18 cellular contexts compared by ENCODE assay signal in genomic region chr2:23828986-23829385, GRCh38.
DNase-seq lines count a peak whose midpoint lies in the region; FAIRE-seq and TF ChIP-seq lines count a peak whose summit lies in the region.
"Had no signal": no experiment of that assay in that cellular context is flagged by ENCODE, and none has a peak within 500 bp of the region (broad histone marks: within the 10 kb centered on the region; RNA-seq: fewer than 3 reads in every experiment).

No MANE protein-coding gene starts in this region.

- H3K4me2 ChIP-seq in PC-9, result peak overlapping the region; percentile 40

- peak; percentile 52 for FAIRE-seq in A204.1 (lab: Jason Lieb, UNC)

- intact Hi-C loops in PC-9 (cut with micrococcal nuclease; ENCODE audit: unreplicated experiment), result no loop called here
- intact Hi-C loops in CD4-positive, alpha-beta memory T cell (cut with micrococcal nuclease), result loop anchor here (10.0 kb wide), 1 partner anchor 556 kb away; no protein-coding TSS in a partner anchor

- no peaks in the 10 kb centered on the region for H3K27me3 Mint-ChIP-seq in CD4-positive, alpha-beta memory T cell
- H3K27me3 Mint-ChIP-seq: IgD-negative memory B cell had no signal

- CTCF ChIA-PET in PC-9 (lab: Charles Lee), result no interaction called here
- CTCF ChIA-PET in CD4-positive, alpha-beta memory T cell (lab: Charles Lee; ENCODE audit: partially characterized antibody), result interaction anchor here (2.1 kb wide), 1 partner anchor 255 kb away, joined by 16 read pairs; the partner anchor contains the start of gene TP53I3

- no peak for TF ChIP-seq CTCF in PC-9 (conservative IDR thresholded peaks at IDR 0.05)

- DNase-seq in EH (ENCODE audit: low read depth) (peak; percentile 12), PC-9 (peak in 1 of 2 experiments; percentile 38), fibroblast of peridontal ligament (ENCODE audit: extremely low read depth) (peak; percentile 14), NOMO-1 (lab: John Stamatoyannopoulos, UW; ENCODE audit: unreplicated experiment in 2 of 2) (no peak), germinal center (ENCODE audit: low spot score) (no peak), NCI-H524 (lab: John Stamatoyannopoulos, UW) (no peak)
- no peak for DNase-seq in CD4-positive, alpha-beta memory T cell
- DNase-seq: C1 segment of cervical spinal cord; COR-L47; DMS153; H7; NCI-H1436 treated with DMSO at 0.1 percent for 48 hours; NCI-H2227 treated with DMSO at 0.1 percent for 48 hours; NCI-H526 treated with DMSO at 0.1 percent for 48 hours; NK-92 treated with Interleukin-12 subunit alpha and Interleukin-12 subunit beta, amount 100 ng/mL, for 24 hours had no signal

- H3K79me2 ChIP-seq in PC-9 (ENCODE audit: low read depth), result no peaks in the 10 kb centered on the region

- H3F3A ChIP-seq in PC-9 (ENCODE audit: insufficient read depth, low read depth), result no peaks in the 10 kb centered on the region; the same call in 1 of the 2 replicates

- BruUV-seq in PC-9 (replicated peaks; lab: Mats Ljungman, UMichigan), result no TSS peak

- no peaks in the 10 kb centered on the region for H3K9me3 ChIP-seq in PC-9 (ENCODE audit: insufficient read depth, low read depth)
- no peaks in the 10 kb centered on the region for H3K9me3 ChIP-seq in CD4-positive, alpha-beta memory T cell (ENCODE audit: control insufficient read depth in 1 of 2, low read length in 2 of 2)

- H3K9me3 Mint-ChIP-seq in CD4-positive, alpha-beta memory T cell, result no peaks in the 10 kb centered on the region
- H3K9me3 Mint-ChIP-seq: IgD-negative memory B cell had no signal

- H3K4me3 Mint-ChIP-seq in CD4-positive, alpha-beta memory T cell, result no peak overlapping the region
- H3K4me3 Mint-ChIP-seq: IgD-negative memory B cell had no signal

- no peaks in the 10 kb centered on the region for H3K9me2 ChIP-seq in PC-9 (ENCODE audit: insufficient read depth)

- H3K27ac Mint-ChIP-seq in CD4-positive, alpha-beta memory T cell, result peak overlapping the region in 3 of 7 donors; percentile 8 to 74 (median 65)

- H3K27me3 ChIP-seq in PC-9 (ENCODE audit: insufficient read depth, low read depth), result no peaks in the 10 kb centered on the region
- H3K27me3 ChIP-seq in CD4-positive, alpha-beta memory T cell (ENCODE audit: insufficient read depth, low read length), result no peaks in the 10 kb centered on the region

- H4K20me1 ChIP-seq in PC-9 (ENCODE audit: insufficient read depth), result no peaks in the 10 kb centered on the region

- peaks cover 0 to 11% (median 6%) of the 10 kb centered on the region in 4 donors for H3K4me1 Mint-ChIP-seq in CD4-positive, alpha-beta memory T cell

- H3K36me3 ChIP-seq in PC-9 (ENCODE audit: low read depth), result no peaks in the 10 kb centered on the region
- peaks cover 3% of the 10 kb centered on the region for H3K36me3 ChIP-seq in CD4-positive, alpha-beta memory T cell (ENCODE audit: insufficient read depth, low read length)

- H3K4me3 ChIP-seq in PC-9, result no peak overlapping the region
- no peak overlapping the region for H3K4me3 ChIP-seq in CD4-positive, alpha-beta memory T cell (ENCODE audit: low read length in 2 of 2)
- H3K4me3 ChIP-seq: SK-N-MC had no signal

- H3K27ac ChIP-seq in PC-9, result peak overlapping the region; percentile 63
- H3K27ac ChIP-seq in CD4-positive, alpha-beta memory T cell (ENCODE audit: low read depth, low read length), result no peak overlapping the region
- H3K27ac ChIP-seq: SK-N-MC had no signal

- no peak overlapping the region for H2AFZ ChIP-seq in PC-9

- peaks cover 0 to 22% of the 10 kb centered on the region in 2 donors for H3K36me3 Mint-ChIP-seq in CD4-positive, alpha-beta memory T cell
- H3K36me3 Mint-ChIP-seq: IgD-negative memory B cell had no signal

- POLR2A ChIA-PET in PC-9 (lab: Charles Lee; ENCODE audit: unreplicated experiment), result no interaction called here
- POLR2A ChIA-PET in CD4-positive, alpha-beta memory T cell (lab: Charles Lee; ENCODE audit: partially characterized antibody), result no interaction called here

- peaks cover 18% of the 10 kb centered on the region for H3K4me1 ChIP-seq in PC-9 (replicated peaks; ENCODE audit: insufficient read depth)
- no peaks in the 10 kb centered on the region for H3K4me1 ChIP-seq in CD4-positive, alpha-beta memory T cell (ENCODE audit: insufficient read depth, low read length)

Comparison
In these comparisons a context has a peak if more than half of its experiments do, and no peak if none do; other contexts are left out.
1. DNase-seq: peak in EH (single experiment) and fibroblast of peridontal ligament (single experiment); none in CD4-positive, alpha-beta memory T cell (0 of 5), NOMO-1 (0 of 2), germinal center (single experiment) and NCI-H524 (0 of 2).